21 cellular contexts compared by ENCODE assay signal in genomic region chr9:128969491-128969890, GRCh38. TPM values are rescaled to one million over a fixed set of nuclear protein-coding genes. Genes with fewer than 3 reads are reported as not detected.
DNase-seq lines count a peak whose midpoint lies in the region; ATAC-seq and TF ChIP-seq lines count a peak whose summit lies in the region.
"Had no signal": no experiment of that assay in that cellular context is flagged by ENCODE, and none has a peak within 500 bp of the region (broad histone marks: within the 10 kb centered on the region; RNA-seq: fewer than 3 reads in every experiment).

No MANE protein-coding gene starts in this region.

- intact Hi-C loops in head of caudate nucleus (cut with DNase I), result no loop called here

- no peaks in the 10 kb centered on the region for H3K4me1 Mint-ChIP-seq in T-cell
- H3K4me1 Mint-ChIP-seq: CD14-positive monocyte had no signal

- no peak overlapping the region for H3K4me3 ChIP-seq in brain microvascular endothelial cell (ENCODE audit: low read depth, low read length)
- H3K4me3 ChIP-seq: A549, GM12878, Peyer's patch had no signal

- CTCF ChIA-PET in T-cell (lab: Charles Lee), result no interaction called here

- DNase-seq in Daoy (ENCODE audit: low read depth) (peak; percentile 37), M059J (ENCODE audit: low read depth) (peak; percentile 35), brain microvascular endothelial cell (peak; percentile 61), kidney tubule cell (ENCODE audit: low spot score) (peak; percentile 16), head of caudate nucleus (no peak), T-cell (no peak), dermis blood vessel endothelial cell (no peak)
- DNase-seq: COR-L47; DMS 273 treated with DMSO at 0.1 percent for 48 hours; DND-41; NCI-H1105; NCI-H510A; NCI-H748 treated with DMSO at 0.1 percent for 48 hours; NK-92 treated with Interleukin-12 subunit alpha and Interleukin-12 subunit beta, amount 100 ng/mL, for 24 hours; Peyer's patch; SW 1271 had no signal

- in situ Hi-C loops in brain microvascular endothelial cell (cut with HindIII; ENCODE audit: low pct_ligation_motif_present, low sequenced_read_pairs), result no loop called here

- no peak for ATAC-seq in T-cell (replicated peaks in 1 of 4)
- no peak for ATAC-seq in GM19351 (IDR thresholded peaks at IDR 0.05; ENCODE audit: unreplicated experiment)
- ATAC-seq: A549, GM12878 had no signal

- H3K4me3 Mint-ChIP-seq in T-cell, result no peak overlapping the region
- H3K4me3 Mint-ChIP-seq: CD14-positive monocyte had no signal

- H3K27ac ChIP-seq in brain microvascular endothelial cell, result peak overlapping the region; percentile 27
- H3K27ac ChIP-seq: A549, HL-60, Peyer's patch had no signal

- peaks cover 24% of the 10 kb centered on the region for H3K36me3 ChIP-seq in brain microvascular endothelial cell (replicated peaks)

- POLR2A ChIA-PET in T-cell (lab: Charles Lee), result no interaction called here

- H3K36me3 Mint-ChIP-seq in T-cell, result peaks cover 56% of the 10 kb centered on the region

- no peaks in the 10 kb centered on the region for H3K27me3 Mint-ChIP-seq in T-cell

- no peak overlapping the region for H3K27ac Mint-ChIP-seq in T-cell

- TF ChIP-seq CTCF in brain microvascular endothelial cell (IDR thresholded peaks at IDR 0.05; ENCODE audit: low read depth, low read length, missing control alignments), result no peak

- H3K9me3 Mint-ChIP-seq in T-cell, result no peaks in the 10 kb centered on the region

- no peaks in the 10 kb centered on the region for H3K27me3 ChIP-seq in brain microvascular endothelial cell (replicated peaks)
- H3K27me3 ChIP-seq: Peyer's patch had no signal

RNA-seq across cellular contexts. Expression of gene NUP188, which starts 22.0 kb away (rescaled TPM):
- 73.7 and 75.5 TPM in 2 replicates for total RNA-seq in Daoy (2014; rRNA removed; shearing (Covaris generic))
- total RNA-seq in M059J (2014; rRNA removed; shearing (Covaris generic)), result 67.6 and 77.6 TPM in 2 replicates
- 10 to 100 TPM; 51.0 to 78.4 (median 71.3) TPM for total RNA-seq in T-cell
- 45.6 and 94.3 TPM in 2 replicates for total RNA-seq in dermis blood vessel endothelial cell

RNA-seq across cellular contexts. Expression of gene DOLK, which starts 22.1 kb away (rescaled TPM):
- total RNA-seq in Daoy (2014; rRNA removed; shearing (Covaris generic)), result 16.3 and 17.1 TPM in 2 replicates
- 23.9 and 29.8 TPM in 2 replicates for total RNA-seq in M059J (2014; rRNA removed; shearing (Covaris generic))
- total RNA-seq in T-cell (10 to 100 TPM in 2 of 5 donors, 1 to 10 TPM in 3; 5.4 to 11.6 (median 10.0) TPM), dermis blood vessel endothelial cell (38.4 and 45.6 TPM in 2 replicates)

RNA-seq across cellular contexts. Expression of gene PHYHD1, which starts 48.7 kb away (rescaled TPM):
- not detected in 2 replicates for total RNA-seq in Daoy (2014; rRNA removed; shearing (Covaris generic))
- not detected in 2 replicates for total RNA-seq in M059J (2014; rRNA removed; shearing (Covaris generic))
- total RNA-seq in T-cell (1 to 10 TPM in 3 of 5 donors, under 1 TPM in 2; 0.53 to 5.5 (median 3.3) TPM), dermis blood vessel endothelial cell (0.85 TPM in 1 of 2 replicates, not detected in the other)

RNA-seq across cellular contexts. Expression of gene SH3GLB2, which starts 58.6 kb away (rescaled TPM):
- total RNA-seq in Daoy (2014; rRNA removed; shearing (Covaris generic)), result 19.0 and 21.8 TPM in 2 replicates
- total RNA-seq in M059J (2014; rRNA removed; shearing (Covaris generic)), result 18.1 and 28.8 TPM in 2 replicates
- total RNA-seq in T-cell (100 to 1,000 TPM in 3 of 5 donors, 10 to 100 TPM in 2; 85.8 to 140 (median 131) TPM), dermis blood vessel endothelial cell (60.2 and 70.1 TPM in 2 replicates)

Comparison
In these comparisons a context has a peak if more than half of its experiments do, and no peak if none do; other contexts are left out.
1. DNase-seq: peak in Daoy (single experiment), M059J (single experiment), brain microvascular endothelial cell (single experiment) and kidney tubule cell (single experiment); none in head of caudate nucleus (0 of 42), T-cell (0 of 34) and dermis blood vessel endothelial cell (single experiment).